9 cellular contexts compared by ENCODE assay signal in the genomic region with DNA sequence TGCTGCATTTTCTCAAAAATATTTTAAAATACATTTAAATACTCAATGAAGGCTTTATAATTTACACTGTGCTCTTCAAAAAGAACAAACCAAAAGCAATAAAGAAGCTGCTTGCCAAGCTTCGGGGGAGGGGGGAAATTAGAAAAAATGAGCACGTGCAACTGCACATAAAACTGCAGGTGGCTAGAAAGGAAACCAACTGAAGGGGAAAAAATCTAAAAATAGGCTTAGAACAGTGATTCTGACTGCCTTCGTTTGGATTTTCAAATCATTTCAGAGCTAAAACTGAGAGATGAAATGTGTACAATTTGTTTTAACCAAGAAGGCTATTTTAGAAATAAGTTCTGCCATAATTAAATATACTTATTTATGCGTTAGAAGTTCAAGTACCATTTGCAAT.
DNase-seq lines count a peak whose midpoint lies in the region; ATAC-seq and TF ChIP-seq lines count a peak whose summit lies in the region.
"Had no signal": no experiment of that assay in that cellular context is flagged by ENCODE, and none has a peak within 500 bp of the region (broad histone marks: within the 10 kb centered on the region; RNA-seq: fewer than 3 reads in every experiment).

No MANE protein-coding gene starts in this region.

- H3K27me3 ChIP-seq in spleen (replicated peaks in 1 of 7): no peaks in the 10 kb centered on the region
- no peaks in the 10 kb centered on the region for H3K27me3 ChIP-seq in effector memory CD4-positive, alpha-beta T cell (replicated peaks; ENCODE audit: control insufficient read depth, insufficient read depth, low read length, poor library complexity, severe bottlenecking)

- H3K4me3 ChIP-seq in spleen: no peak overlapping the region
- no peak overlapping the region for H3K4me3 ChIP-seq in effector memory CD4-positive, alpha-beta T cell (ENCODE audit: insufficient read depth, low read depth, low read length, poor library complexity, severe bottlenecking)

- H3K4me1 Mint-ChIP-seq in activated T-cell treated with anti-CD3 and anti-CD28 coated beads, Interleukin-2, amount 50 U/mL, for 24 hours (ENCODE audit: low read depth): peaks cover 65% of the 10 kb centered on the region

- H3K36me3 ChIP-seq in spleen: no peaks in the 10 kb centered on the region
- H3K36me3 ChIP-seq in effector memory CD4-positive, alpha-beta T cell (ENCODE audit: control insufficient read depth, insufficient read depth, low read length): no peaks in the 10 kb centered on the region

- H3K9me3 ChIP-seq in spleen: peaks cover 0 to 23% (median 14%) of the 10 kb centered on the region in 8 donors
- H3K9me3 ChIP-seq in effector memory CD4-positive, alpha-beta T cell (ENCODE audit: control insufficient read depth, low read length): no peaks in the 10 kb centered on the region

- DNase-seq in activated T-cell treated with anti-CD3 and anti-CD28 coated beads, Interleukin-2, amount 50 U/mL, for 24 hours: no peak
- DNase-seq in activated T-cell treated with anti-CD3 and anti-CD28 coated beads, Interleukin-2, amount 50 U/mL, for 48 hours: no peak
- DNase-seq in NCI-H69 (lab: John Stamatoyannopoulos, UW) (peak; percentile 13), spleen (no peak), A172 (ENCODE audit: low spot score) (no peak)
- no peak for DNase-seq in effector memory CD4-positive, alpha-beta T cell
- DNase-seq in activated CD8-positive, alpha-beta memory T cell treated with anti-CD3 and anti-CD28 coated beads for 24 hours: no peak
- DNase-seq: activated CD4-positive, alpha-beta T cell treated with anti-CD3 and anti-CD28 coated beads, Interleukin-2, amount 50 U/mL, for 1 hour had no signal

- H3K27ac Mint-ChIP-seq in activated T-cell treated with anti-CD3 and anti-CD28 coated beads, Interleukin-2, amount 50 U/mL, for 24 hours: no peak overlapping the region

- WGBS in spleen, 5 donors: 20 to 30% (median 21%) methylated on average over 4 of the region's 4 CpGs

- intact Hi-C loops in spleen (cut with DNase I; ENCODE audit: low total_unique reads): no loop called here

- H3K4me1 ChIP-seq in spleen: peaks cover 36 to 94% (median 60%) of the 10 kb centered on the region in 6 donors
- H3K4me1 ChIP-seq in effector memory CD4-positive, alpha-beta T cell (ENCODE audit: control insufficient read depth, insufficient read depth, low read length, poor library complexity, severe bottlenecking): peaks cover 9% of the 10 kb centered on the region

- no peaks in the 10 kb centered on the region for H3K27me3 Mint-ChIP-seq in activated T-cell treated with anti-CD3 and anti-CD28 coated beads, Interleukin-2, amount 50 U/mL, for 24 hours

- H3K4me3 Mint-ChIP-seq in activated T-cell treated with anti-CD3 and anti-CD28 coated beads, Interleukin-2, amount 50 U/mL, for 24 hours: peak overlapping the region; percentile 8

- TF ChIP-seq POLR2A in spleen (IDR thresholded peaks at IDR 0.05): no peak

- H3K9me3 Mint-ChIP-seq in activated T-cell treated with anti-CD3 and anti-CD28 coated beads, Interleukin-2, amount 50 U/mL, for 24 hours: peaks cover 9% of the 10 kb centered on the region

- no peak for TF ChIP-seq CTCF in spleen (IDR thresholded peaks at IDR 0.05 in 8 of 11, conservative IDR thresholded peaks at IDR 0.05 in 3 of 11)

- ATAC-seq in GM21723 (IDR thresholded peaks at IDR 0.05; ENCODE audit: unreplicated experiment): peak; percentile 60

- H3K36me3 Mint-ChIP-seq in activated T-cell treated with anti-CD3 and anti-CD28 coated beads, Interleukin-2, amount 50 U/mL, for 24 hours (ENCODE audit: low read depth): peaks cover 29% of the 10 kb centered on the region

- H3K27ac ChIP-seq in spleen: peak overlapping the region in 5 of 8 donors; percentile 27 to 50 (median 38)
- no peak overlapping the region for H3K27ac ChIP-seq in effector memory CD4-positive, alpha-beta T cell (ENCODE audit: insufficient read depth, low read length, poor library complexity, severe bottlenecking)
